Comparison of ENCODE assay signal across 15 cellular contexts in genomic region chr10:31419394-31420063, GRCh38.
DNase-seq lines count a peak whose midpoint lies in the region; ATAC-seq and FAIRE-seq lines count a peak whose summit lies in the region.
"Had no signal": no experiment of that assay in that cellular context is flagged by ENCODE, and none has a peak within 500 bp of the region (broad histone marks: within the 10 kb centered on the region; RNA-seq: fewer than 3 reads in every experiment).

No MANE protein-coding gene starts in this region.

- DNase-seq in NCI-H2029 (lab: John Stamatoyannopoulos, UW) (peak; percentile 33), NCI-H2029 treated with DMSO at 0.1 percent for 48 hours (lab: John Stamatoyannopoulos, UW) (no peak), RCC 7860 (ENCODE audit: low spot score) (peak; percentile 30), glomerular visceral epithelial cell (ENCODE audit: extremely low spot score) (peak; percentile 16), sciatic nerve (ENCODE audit: low spot score) (no peak), occipital lobe (lab: John Stamatoyannopoulos, UW) (no peak), AML-193 (lab: John Stamatoyannopoulos, UW) (no peak)
- DNase-seq: 8988T; DMS153; effector CD4-positive, alpha-beta T cell; H9; NCI-H1092; NCI-H510A had no signal

- intact Hi-C loops in sciatic nerve (cut with DNase I) = no loop called here

- peak; percentile 80 for FAIRE-seq in RCC 7860 (lab: Jason Lieb, UNC)
- FAIRE-seq: GM12892 had no signal

- ATAC-seq in sciatic nerve (peak; percentile 59), GM19324 (IDR thresholded peaks at IDR 0.05; ENCODE audit: low FRiP score, unreplicated experiment) (no peak)

Comparison
In these comparisons a context has a peak if more than half of its experiments do, and no peak if none do; other contexts are left out.
1. DNase-seq: peak in NCI-H2029 (single experiment), RCC 7860 (single experiment) and glomerular visceral epithelial cell (single experiment); none in NCI-H2029 treated with DMSO at 0.1 percent for 48 hours (single experiment), sciatic nerve (single experiment), occipital lobe (single experiment) and AML-193 (0 of 2).